1 cellular context compared by ENCODE assay signal in genomic region chr17:8154608-8155152, GRCh38.
TF ChIP-seq lines count a peak whose summit lies in the region.

No MANE protein-coding gene starts in this region.

TF ChIP-seq in HEK293, 187 proteins besides CTCF, POLR2A, EP300 and RAD21:
- TF ChIP-seq ZNF548 (tag by site-specific recombination; IDR thresholded peaks at IDR 0.05) (no peak), ZNF561 (tag by site-specific recombination; IDR thresholded peaks at IDR 0.05; ENCODE audit: borderline replicate concordance) (peak; percentile 7; the same call in 1 of the 2 replicates), GLIS1 (tag by site-specific recombination; IDR thresholded peaks at IDR 0.05) (no peak), FEZF1 (tag by site-specific recombination; IDR thresholded peaks at IDR 0.05) (0 out of 2 replicates have a peak, but pooled peaks have one; percentile 1), ZSCAN5A (tag by site-specific recombination; IDR thresholded peaks at IDR 0.05) (no peak), ZNF664 (tag by site-specific recombination; IDR thresholded peaks at IDR 0.05) (0 out of 2 replicates have a peak, but pooled peaks have one; percentile 25), ZNF133 (tag by site-specific recombination; IDR thresholded peaks at IDR 0.05) (no peak), BCL11B (tag by site-specific recombination; IDR thresholded peaks at IDR 0.05; ENCODE audit: low read depth) (no peak), ZNF555 (tag by site-specific recombination; conservative IDR thresholded peaks at IDR 0.05) (no peak), ZNF518A (tag by site-specific recombination; conservative IDR thresholded peaks at IDR 0.05; ENCODE audit: low read depth) (no peak), ZNF362 (tag by site-specific recombination; IDR thresholded peaks at IDR 0.05) (no peak), KLF1 (tag by site-specific recombination; IDR thresholded peaks at IDR 0.05) (peak; percentile 1; the same call in 1 of the 2 replicates), PRDM1 (tag by site-specific recombination; IDR thresholded peaks at IDR 0.05) (no peak), ZNF621 (tag by site-specific recombination; IDR thresholded peaks at IDR 0.05) (no peak)
